1 cellular context compared by ENCODE assay signal in the genomic region with DNA sequence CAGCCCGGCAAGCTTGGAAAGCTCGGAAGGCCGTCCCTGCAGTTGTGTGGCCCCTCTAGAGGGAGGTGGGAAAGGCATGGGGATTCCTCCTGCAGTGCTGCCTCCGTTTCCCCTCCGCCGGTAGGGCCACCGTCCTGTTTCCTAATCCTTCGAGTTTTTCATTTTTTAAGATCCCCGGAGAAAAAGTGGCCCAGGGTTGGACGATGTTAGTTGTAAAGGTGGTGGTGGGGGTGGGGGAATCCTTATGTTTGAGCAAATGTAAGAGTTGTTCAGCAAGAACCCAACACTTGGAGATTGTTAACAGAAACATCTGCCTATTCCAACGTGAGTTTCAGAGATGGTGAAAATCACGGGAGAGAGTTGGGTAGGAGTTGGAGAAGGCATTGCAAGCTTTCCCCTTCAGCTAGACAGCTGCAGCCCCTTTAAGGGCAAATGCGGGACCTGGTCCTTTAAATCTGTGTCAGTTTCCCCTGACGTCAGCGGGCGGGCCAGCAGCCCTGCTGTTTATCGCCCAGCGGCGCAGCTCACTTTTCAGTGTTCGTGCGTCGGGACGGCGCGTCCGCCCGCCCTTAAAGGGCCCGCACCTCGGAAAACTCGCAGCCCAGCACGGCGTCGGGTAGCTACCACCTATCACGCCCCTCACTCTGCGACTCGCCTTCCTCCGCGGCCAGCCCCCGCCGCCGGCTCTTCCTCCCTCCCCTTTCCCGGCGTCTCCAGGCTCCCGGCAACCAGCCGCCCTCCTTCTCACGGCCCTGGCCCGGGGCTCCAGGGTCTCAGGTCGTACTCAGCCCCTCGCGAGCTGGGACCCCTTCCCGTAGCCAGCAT.
A peak's percentile ranks its signal among the peaks of the same experiment; 100 is the strongest.
TF ChIP-seq lines count a peak whose summit lies in the region.

SIDT2 (plus strand) TSS at position 534 of the 825 bp plus-strand sequence. CDS start 521 bp downstream, outside the sequence.

TF ChIP-seq in HepG2, 621 proteins besides CTCF, POLR2A, EP300 and RAD21 (continued from another document and continues in another):
- TF ChIP-seq, protein P1, sequence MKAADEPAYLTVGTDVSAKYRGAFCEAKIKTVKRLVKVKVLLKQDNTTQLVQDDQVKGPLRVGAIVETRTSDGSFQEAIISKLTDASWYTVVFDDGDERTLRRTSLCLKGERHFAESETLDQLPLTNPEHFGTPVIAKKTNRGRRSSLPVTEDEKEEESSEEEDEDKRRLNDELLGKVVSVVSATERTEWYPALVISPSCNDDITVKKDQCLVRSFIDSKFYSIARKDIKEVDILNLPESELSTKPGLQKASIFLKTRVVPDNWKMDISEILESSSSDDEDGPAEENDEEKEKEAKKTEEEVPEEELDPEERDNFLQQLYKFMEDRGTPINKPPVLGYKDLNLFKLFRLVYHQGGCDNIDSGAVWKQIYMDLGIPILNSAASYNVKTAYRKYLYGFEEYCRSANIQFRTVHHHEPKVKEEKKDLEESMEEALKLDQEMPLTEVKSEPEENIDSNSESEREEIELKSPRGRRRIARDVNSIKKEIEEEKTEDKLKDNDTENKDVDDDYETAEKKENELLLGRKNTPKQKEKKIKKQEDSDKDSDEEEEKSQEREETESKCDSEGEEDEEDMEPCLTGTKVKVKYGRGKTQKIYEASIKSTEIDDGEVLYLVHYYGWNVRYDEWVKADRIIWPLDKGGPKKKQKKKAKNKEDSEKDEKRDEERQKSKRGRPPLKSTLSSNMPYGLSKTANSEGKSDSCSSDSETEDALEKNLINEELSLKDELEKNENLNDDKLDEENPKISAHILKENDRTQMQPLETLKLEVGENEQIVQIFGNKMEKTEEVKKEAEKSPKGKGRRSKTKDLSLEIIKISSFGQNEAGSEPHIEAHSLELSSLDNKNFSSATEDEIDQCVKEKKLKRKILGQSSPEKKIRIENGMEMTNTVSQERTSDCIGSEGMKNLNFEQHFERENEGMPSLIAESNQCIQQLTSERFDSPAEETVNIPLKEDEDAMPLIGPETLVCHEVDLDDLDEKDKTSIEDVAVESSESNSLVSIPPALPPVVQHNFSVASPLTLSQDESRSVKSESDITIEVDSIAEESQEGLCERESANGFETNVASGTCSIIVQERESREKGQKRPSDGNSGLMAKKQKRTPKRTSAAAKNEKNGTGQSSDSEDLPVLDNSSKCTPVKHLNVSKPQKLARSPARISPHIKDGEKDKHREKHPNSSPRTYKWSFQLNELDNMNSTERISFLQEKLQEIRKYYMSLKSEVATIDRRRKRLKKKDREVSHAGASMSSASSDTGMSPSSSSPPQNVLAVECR (CRISPR knock-in tag; IDR thresholded peaks at IDR 0.05; ENCODE audit: borderline replicate concordance) = peak; percentile 83; the same call in 1 of the 2 replicates
- TF ChIP-seq ZNF639 (CRISPR knock-in tag; conservative IDR thresholded peaks at IDR 0.05) (no peak), ZNF772 (CRISPR knock-in tag; IDR thresholded peaks at IDR 0.05) (no peak), TRIM22 (IDR thresholded peaks at IDR 0.05) (no peak), PHF5A (CRISPR knock-in tag; IDR thresholded peaks at IDR 0.05; ENCODE audit: low read depth, unreplicated experiment) (no peak), ZNF619 (CRISPR knock-in tag; IDR thresholded peaks at IDR 0.05) (no peak), ZNF354B (CRISPR knock-in tag; IDR thresholded peaks at IDR 0.05) (no peak), ZNF142 (CRISPR knock-in tag; IDR thresholded peaks at IDR 0.05) (no peak), ZGPAT (CRISPR knock-in tag; IDR thresholded peaks at IDR 0.05) (peak; percentile 61; the same call in 1 of the 2 replicates), ISX (CRISPR knock-in tag; conservative IDR thresholded peaks at IDR 0.05) (no peak), ZFP1 (CRISPR knock-in tag; IDR thresholded peaks at IDR 0.05) (no peak), HOXD1 (CRISPR knock-in tag; IDR thresholded peaks at IDR 0.05) (0 out of 2 replicates have a peak, but pooled peaks have one; percentile 22), ZNF773 (CRISPR knock-in tag; IDR thresholded peaks at IDR 0.05; ENCODE audit: borderline replicate concordance) (0 out of 2 replicates have a peak, but pooled peaks have one; percentile 27), RBM22 (optimal IDR thresholded peaks at IDR 0.05; ENCODE audit: low read length) (no peak), HNRNPLL (IDR thresholded peaks at IDR 0.05; ENCODE audit: low read depth, low read length, poor library complexity, severe bottlenecking) (no peak), ZNF207 (IDR thresholded peaks at IDR 0.05; ENCODE audit: borderline replicate concordance) (no peak), NR1H2 (CRISPR knock-in tag; IDR thresholded peaks at IDR 0.05; ENCODE audit: borderline replicate concordance, low read depth) (no peak), NR2C2 (CRISPR knock-in tag; IDR thresholded peaks at IDR 0.05; ENCODE audit: borderline replicate concordance) (no peak), ZNF775 (CRISPR knock-in tag; IDR thresholded peaks at IDR 0.05; ENCODE audit: borderline replicate concordance) (no peak), TFDP2 (CRISPR knock-in tag; IDR thresholded peaks at IDR 0.05) (peak; percentile 73), BRCA1 (CRISPR knock-in tag; IDR thresholded peaks at IDR 0.05) (no peak), EED (CRISPR knock-in tag; IDR thresholded peaks at IDR 0.05) (no peak), ERF (CRISPR knock-in tag; IDR thresholded peaks at IDR 0.05) (peak; percentile 46; the same call in 1 of the 2 replicates), FOXJ3 (CRISPR knock-in tag; IDR thresholded peaks at IDR 0.05; ENCODE audit: borderline replicate concordance) (no peak), ZNF557 (CRISPR knock-in tag; IDR thresholded peaks at IDR 0.05) (no peak), HNRNPL (IDR thresholded peaks at IDR 0.05; ENCODE audit: low read depth, low read length) (no peak), POLR2AphosphoS5 (IDR thresholded peaks at IDR 0.05; ENCODE audit: low read depth, low read length) (peak; percentile 65)
- TF ChIP-seq, protein P2, sequence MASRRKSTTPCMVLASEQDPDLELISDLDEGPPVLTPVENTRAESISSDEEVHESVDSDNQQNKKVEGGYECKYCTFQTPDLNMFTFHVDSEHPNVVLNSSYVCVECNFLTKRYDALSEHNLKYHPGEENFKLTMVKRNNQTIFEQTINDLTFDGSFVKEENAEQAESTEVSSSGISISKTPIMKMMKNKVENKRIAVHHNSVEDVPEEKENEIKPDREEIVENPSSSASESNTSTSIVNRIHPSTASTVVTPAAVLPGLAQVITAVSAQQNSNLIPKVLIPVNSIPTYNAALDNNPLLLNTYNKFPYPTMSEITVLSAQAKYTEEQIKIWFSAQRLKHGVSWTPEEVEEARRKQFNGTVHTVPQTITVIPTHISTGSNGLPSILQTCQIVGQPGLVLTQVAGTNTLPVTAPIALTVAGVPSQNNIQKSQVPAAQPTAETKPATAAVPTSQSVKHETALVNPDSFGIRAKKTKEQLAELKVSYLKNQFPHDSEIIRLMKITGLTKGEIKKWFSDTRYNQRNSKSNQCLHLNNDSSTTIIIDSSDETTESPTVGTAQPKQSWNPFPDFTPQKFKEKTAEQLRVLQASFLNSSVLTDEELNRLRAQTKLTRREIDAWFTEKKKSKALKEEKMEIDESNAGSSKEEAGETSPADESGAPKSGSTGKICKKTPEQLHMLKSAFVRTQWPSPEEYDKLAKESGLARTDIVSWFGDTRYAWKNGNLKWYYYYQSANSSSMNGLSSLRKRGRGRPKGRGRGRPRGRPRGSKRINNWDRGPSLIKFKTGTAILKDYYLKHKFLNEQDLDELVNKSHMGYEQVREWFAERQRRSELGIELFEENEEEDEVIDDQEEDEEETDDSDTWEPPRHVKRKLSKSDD (CRISPR knock-in tag; IDR thresholded peaks at IDR 0.05; ENCODE audit: low read depth) = no peak
- TF ChIP-seq, protein P3, sequence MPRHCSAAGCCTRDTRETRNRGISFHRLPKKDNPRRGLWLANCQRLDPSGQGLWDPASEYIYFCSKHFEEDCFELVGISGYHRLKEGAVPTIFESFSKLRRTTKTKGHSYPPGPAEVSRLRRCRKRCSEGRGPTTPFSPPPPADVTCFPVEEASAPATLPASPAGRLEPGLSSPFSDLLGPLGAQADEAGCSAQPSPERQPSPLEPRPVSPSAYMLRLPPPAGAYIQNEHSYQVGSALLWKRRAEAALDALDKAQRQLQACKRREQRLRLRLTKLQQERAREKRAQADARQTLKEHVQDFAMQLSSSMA (CRISPR knock-in tag; IDR thresholded peaks at IDR 0.05) = no peak
- TF ChIP-seq, protein P4, sequence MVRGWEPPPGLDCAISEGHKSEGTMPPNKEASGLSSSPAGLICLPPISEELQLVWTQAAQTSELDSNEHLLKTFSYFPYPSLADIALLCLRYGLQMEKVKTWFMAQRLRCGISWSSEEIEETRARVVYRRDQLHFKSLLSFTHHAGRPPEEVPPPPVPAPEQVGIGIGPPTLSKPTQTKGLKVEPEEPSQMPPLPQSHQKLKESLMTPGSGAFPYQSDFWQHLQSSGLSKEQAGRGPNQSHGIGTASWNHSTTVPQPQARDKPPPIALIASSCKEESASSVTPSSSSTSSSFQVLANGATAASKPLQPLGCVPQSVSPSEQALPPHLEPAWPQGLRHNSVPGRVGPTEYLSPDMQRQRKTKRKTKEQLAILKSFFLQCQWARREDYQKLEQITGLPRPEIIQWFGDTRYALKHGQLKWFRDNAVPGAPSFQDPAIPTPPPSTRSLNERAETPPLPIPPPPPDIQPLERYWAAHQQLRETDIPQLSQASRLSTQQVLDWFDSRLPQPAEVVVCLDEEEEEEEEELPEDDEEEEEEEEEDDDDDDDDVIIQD (CRISPR knock-in tag; IDR thresholded peaks at IDR 0.05; ENCODE audit: low read depth) = peak; percentile 44; the same call in 1 of the 2 replicates
